ENCODE assay signal across 1 cellular context in the genomic region with DNA sequence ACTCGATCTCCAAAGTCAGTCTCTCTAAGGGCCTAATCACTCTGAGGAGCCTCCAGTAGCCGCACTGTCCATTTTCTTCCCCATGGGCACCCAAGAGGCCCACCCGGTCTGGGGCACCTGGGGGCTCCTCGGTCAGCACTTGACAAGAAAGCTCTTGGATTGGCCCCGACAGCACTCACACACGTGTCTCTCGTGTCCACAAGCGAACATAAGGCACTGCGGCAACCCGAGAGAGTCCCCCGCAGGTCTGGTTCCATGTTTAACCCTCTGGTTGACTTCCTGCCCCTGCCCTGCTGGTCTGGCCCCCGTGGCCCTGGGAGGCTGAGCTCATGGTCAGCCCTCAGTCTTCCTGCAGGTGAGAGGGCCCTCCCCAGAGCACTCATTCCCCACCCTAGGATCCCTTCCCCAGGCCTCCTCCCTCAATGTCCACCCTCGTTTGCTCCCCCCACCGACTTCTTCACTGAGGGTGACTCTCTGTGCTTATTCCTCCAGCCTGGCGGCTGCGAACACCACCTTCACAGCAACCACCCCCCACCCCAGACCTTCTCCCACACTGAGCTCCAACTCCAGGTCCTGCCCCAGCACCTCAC.
TF ChIP-seq lines count a peak whose summit lies in the region.

No MANE protein-coding gene starts in this region.

TF ChIP-seq in HEK293T, 16 proteins besides CTCF, POLR2A, EP300 and RAD21:
- no peak for TF ChIP-seq FOXM1 (IDR thresholded peaks at IDR 0.05; ENCODE audit: borderline replicate concordance)
- no peak for TF ChIP-seq ARNT (IDR thresholded peaks at IDR 0.05)
- TF ChIP-seq ELF4 (IDR thresholded peaks at IDR 0.05) = no peak
- no peak for TF ChIP-seq SUZ12 (IDR thresholded peaks at IDR 0.05)
- TF ChIP-seq BHLHE40 (IDR thresholded peaks at IDR 0.05; ENCODE audit: borderline replicate concordance) = no peak
- no peak for TF ChIP-seq HDGF (IDR thresholded peaks at IDR 0.05; ENCODE audit: borderline replicate concordance)
- TF ChIP-seq L3MBTL2 (conservative IDR thresholded peaks at IDR 0.05) = no peak
- no peak for TF ChIP-seq ZNF384 (IDR thresholded peaks at IDR 0.05)
- no peak for TF ChIP-seq NFRKB (IDR thresholded peaks at IDR 0.05)
- no peak for TF ChIP-seq FOXA1 (IDR thresholded peaks at IDR 0.05)
- no peak for TF ChIP-seq CTBP1 (IDR thresholded peaks at IDR 0.05; ENCODE audit: borderline replicate concordance)
- TF ChIP-seq LEF1 (IDR thresholded peaks at IDR 0.05; ENCODE audit: borderline replicate concordance) = no peak
- no peak for TF ChIP-seq SP1 (IDR thresholded peaks at IDR 0.05)
- no peak for TF ChIP-seq FOXK2 (IDR thresholded peaks at IDR 0.05)
- TF ChIP-seq, protein P1, sequence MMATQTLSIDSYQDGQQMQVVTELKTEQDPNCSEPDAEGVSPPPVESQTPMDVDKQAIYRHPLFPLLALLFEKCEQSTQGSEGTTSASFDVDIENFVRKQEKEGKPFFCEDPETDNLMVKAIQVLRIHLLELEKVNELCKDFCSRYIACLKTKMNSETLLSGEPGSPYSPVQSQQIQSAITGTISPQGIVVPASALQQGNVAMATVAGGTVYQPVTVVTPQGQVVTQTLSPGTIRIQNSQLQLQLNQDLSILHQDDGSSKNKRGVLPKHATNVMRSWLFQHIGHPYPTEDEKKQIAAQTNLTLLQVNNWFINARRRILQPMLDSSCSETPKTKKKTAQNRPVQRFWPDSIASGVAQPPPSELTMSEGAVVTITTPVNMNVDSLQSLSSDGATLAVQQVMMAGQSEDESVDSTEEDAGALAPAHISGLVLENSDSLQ (IDR thresholded peaks at IDR 0.05) = no peak
- no peak for TF ChIP-seq TARDBP (IDR thresholded peaks at IDR 0.05)
